Comparison of ENCODE assay signal across 17 cellular contexts in the genomic region with DNA sequence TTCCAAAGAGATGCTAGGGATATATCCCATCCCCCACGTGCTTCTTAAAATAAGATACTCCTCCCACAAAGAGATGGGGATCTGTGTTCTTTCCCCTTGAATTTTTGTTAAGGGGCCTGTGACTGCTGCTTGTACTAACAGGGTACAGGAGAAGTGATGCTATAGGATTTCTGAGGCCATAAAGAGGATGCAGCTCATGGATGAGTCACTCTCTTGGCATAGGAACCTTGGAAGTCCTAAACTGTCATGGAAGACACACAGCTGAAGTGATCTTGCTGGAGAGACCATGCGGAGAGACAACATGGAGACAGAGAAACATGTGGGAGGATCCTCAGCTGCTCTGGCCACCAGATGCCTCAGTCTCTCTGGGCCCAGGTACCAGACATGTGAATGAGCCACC.
"Had no signal": no experiment of that assay in that cellular context is flagged by ENCODE, and none has a peak within 500 bp of the region (broad histone marks: within the 10 kb centered on the region; RNA-seq: fewer than 3 reads in every experiment).

No MANE protein-coding gene starts in this region.

- DNase-seq: activated CD4-positive, alpha-beta T cell treated with anti-CD3 and anti-CD28 coated beads, Interleukin-2, amount 50 U/mL, for 48 hours; activated CD4-positive, CD25-positive, alpha-beta regulatory T cell treated with anti-CD3 and anti-CD28 coated beads, Interleukin-2, amount 50 U/mL, for 72 hours; activated CD8-positive, alpha-beta memory T cell treated with anti-CD3 and anti-CD28 coated beads, Interleukin-2, amount 10 ng/mL, durations not matched to agents 7 days and 5 days; activated effector memory CD4-positive, alpha-beta T cell treated with Interleukin-2 at 50 U/mL for 16 hours; activated T-cell treated with anti-CD3 and anti-CD28 coated beads, Interleukin-2, amount 50 U/mL, for 24 hours; amniotic stem cell; body of pancreas; heart left ventricle; natural killer cell; occipital lobe; stimulated activated CD4-positive, alpha-beta T cell treated with anti-CD3 and anti-CD28 coated beads, Interleukin-2, amount 100 ng/mL, for 24 hours; stimulated activated naive CD4-positive, alpha-beta T cell had no signal

- H3K9me3 ChIP-seq: body of pancreas, heart left ventricle, prostate gland, suprapubic skin had no signal

- H3K27ac ChIP-seq: body of pancreas, heart left ventricle, prostate gland, suprapubic skin had no signal

- H3K4me1 ChIP-seq: body of pancreas, heart left ventricle, prostate gland, suprapubic skin had no signal

- FAIRE-seq: frontal cortex, islet of Langerhans had no signal

- H3K36me3 ChIP-seq: heart left ventricle, prostate gland, suprapubic skin had no signal

- H3K4me3 ChIP-seq: body of pancreas, heart left ventricle, prostate gland, suprapubic skin had no signal

- ATAC-seq: activated CD8-positive, alpha-beta memory T cell treated with anti-CD3 and anti-CD28 coated beads, Interleukin-2, amount 10 ng/mL, durations not matched to agents 7 days and 5 days; body of pancreas; heart left ventricle; natural killer cell; sciatic nerve had no signal

- H3K27me3 ChIP-seq: body of pancreas, suprapubic skin had no signal
